1 cellular context compared by ENCODE assay signal in genomic region chr18:63213331-63213900, GRCh38.
TF ChIP-seq lines count a peak whose summit lies in the region.

No MANE protein-coding gene starts in this region.

TF ChIP-seq in IMR-90, 13 proteins besides CTCF, POLR2A, EP300 and RAD21:
- no peak for TF ChIP-seq NFE2L2 (IDR thresholded peaks at IDR 0.05; ENCODE audit: low read depth, low read length)
- TF ChIP-seq, protein P1, sequence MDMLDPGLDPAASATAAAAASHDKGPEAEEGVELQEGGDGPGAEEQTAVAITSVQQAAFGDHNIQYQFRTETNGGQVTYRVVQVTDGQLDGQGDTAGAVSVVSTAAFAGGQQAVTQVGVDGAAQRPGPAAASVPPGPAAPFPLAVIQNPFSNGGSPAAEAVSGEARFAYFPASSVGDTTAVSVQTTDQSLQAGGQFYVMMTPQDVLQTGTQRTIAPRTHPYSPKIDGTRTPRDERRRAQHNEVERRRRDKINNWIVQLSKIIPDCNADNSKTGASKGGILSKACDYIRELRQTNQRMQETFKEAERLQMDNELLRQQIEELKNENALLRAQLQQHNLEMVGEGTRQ (IDR thresholded peaks at IDR 0.05; ENCODE audit: low read depth, low read length): no peak
- no peak for TF ChIP-seq MAFK (IDR thresholded peaks at IDR 0.05; ENCODE audit: low read depth, low read length)
- TF ChIP-seq CHD1 (IDR thresholded peaks at IDR 0.05; ENCODE audit: low read depth, low read length): no peak
- TF ChIP-seq MAZ (IDR thresholded peaks at IDR 0.05; ENCODE audit: borderline replicate concordance, low read depth, low read length): no peak
- TF ChIP-seq, protein P2, sequence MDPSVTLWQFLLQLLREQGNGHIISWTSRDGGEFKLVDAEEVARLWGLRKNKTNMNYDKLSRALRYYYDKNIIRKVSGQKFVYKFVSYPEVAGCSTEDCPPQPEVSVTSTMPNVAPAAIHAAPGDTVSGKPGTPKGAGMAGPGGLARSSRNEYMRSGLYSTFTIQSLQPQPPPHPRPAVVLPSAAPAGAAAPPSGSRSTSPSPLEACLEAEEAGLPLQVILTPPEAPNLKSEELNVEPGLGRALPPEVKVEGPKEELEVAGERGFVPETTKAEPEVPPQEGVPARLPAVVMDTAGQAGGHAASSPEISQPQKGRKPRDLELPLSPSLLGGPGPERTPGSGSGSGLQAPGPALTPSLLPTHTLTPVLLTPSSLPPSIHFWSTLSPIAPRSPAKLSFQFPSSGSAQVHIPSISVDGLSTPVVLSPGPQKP (IDR thresholded peaks at IDR 0.05; ENCODE audit: borderline replicate concordance, low read depth, low read length): no peak
- no peak for TF ChIP-seq CEBPB (IDR thresholded peaks at IDR 0.05; ENCODE audit: low read depth, low read length)
- no peak for TF ChIP-seq MXI1 (IDR thresholded peaks at IDR 0.05; ENCODE audit: borderline replicate concordance, low read depth, low read length)
- no peak for TF ChIP-seq BHLHE40 (IDR thresholded peaks at IDR 0.05; ENCODE audit: low read depth, low read length)
- TF ChIP-seq FOS (IDR thresholded peaks at IDR 0.05; ENCODE audit: low read depth, low read length): no peak
- TF ChIP-seq RFX5 (IDR thresholded peaks at IDR 0.05; ENCODE audit: low read depth, low read length): no peak
- TF ChIP-seq SMC3 (IDR thresholded peaks at IDR 0.05; ENCODE audit: low read depth, low read length): no peak
- TF ChIP-seq RCOR1 (IDR thresholded peaks at IDR 0.05; ENCODE audit: insufficient replicate concordance, low read length): no peak
